9 cellular contexts compared by ENCODE assay signal in genomic region chr4:134201216-134202098, GRCh38. TPM values are rescaled to one million over a fixed set of nuclear protein-coding genes. Genes with fewer than 3 reads are reported as not detected.
DNase-seq lines count a peak whose midpoint lies in the region; ATAC-seq and TF ChIP-seq lines count a peak whose summit lies in the region.
"Had no signal": no experiment of that assay in that cellular context is flagged by ENCODE, and none has a peak within 500 bp of the region (broad histone marks: within the 10 kb centered on the region; RNA-seq: fewer than 3 reads in every experiment).

TSS of gene PABPC4L (minus strand) at chr4:134201789. CDS start at chr4:134201019, 770 bp downstream.

- peak within 1 kb of the TSS; percentile 72 for H3K4me2 ChIP-seq in fibroblast of lung (ENCODE audit: extremely low read depth, insufficient read depth, low read length)
- H3K4me2 ChIP-seq in osteoblast (ENCODE audit: insufficient read depth, low read length), result peak within 1 kb of the TSS; percentile 84

- no peaks in the 10 kb centered on the region for H3K79me2 ChIP-seq in fibroblast of lung (ENCODE audit: control insufficient read depth, insufficient read depth, low read length)
- H3K79me2 ChIP-seq in osteoblast (ENCODE audit: insufficient read depth, low read length), result no peaks in the 10 kb centered on the region

- DNase-seq in DMS 273 (lab: John Stamatoyannopoulos, UW; ENCODE audit: unreplicated experiment) (peak; percentile 33), NCI-H510A treated with DMSO at 0.1 percent for 48 hours (lab: John Stamatoyannopoulos, UW) (peak; percentile 23), fibroblast of lung (ENCODE audit: low read depth in 2 of 2) (peak; percentile 63 to 81), osteoblast (ENCODE audit: insufficient read length, low spot score, missing footprints) (peak; percentile 72), anterior cingulate cortex (lab: John Stamatoyannopoulos, UW) (no peak)
- DNase-seq in activated CD8-positive, alpha-beta T cell treated with anti-CD3 and anti-CD28 coated beads for 36 hours, result no peak
- no peak for DNase-seq in activated CD4-positive, alpha-beta T cell treated with anti-CD3 and anti-CD28 coated beads for 36 hours

- H4K20me1 ChIP-seq in fibroblast of lung (ENCODE audit: control insufficient read depth, extremely low read depth, insufficient read depth, low read length), result no peaks in the 10 kb centered on the region
- no peaks in the 10 kb centered on the region for H4K20me1 ChIP-seq in osteoblast (ENCODE audit: insufficient read depth, low read length)

- no peaks in the 10 kb centered on the region for H3K36me3 ChIP-seq in fibroblast of lung (ENCODE audit: control insufficient read depth, insufficient read depth, low read length)
- H3K36me3 ChIP-seq in osteoblast (ENCODE audit: insufficient read depth, low read length), result no peaks in the 10 kb centered on the region

- H3K9me3 ChIP-seq in fibroblast of lung (ENCODE audit: control insufficient read depth, insufficient read depth, low read depth, low read length) (no peaks in the 10 kb centered on the region), osteoblast (ENCODE audit: low read depth, low read length) (no peaks in the 10 kb centered on the region)

- peak within 1 kb of the TSS; percentile 51 to 62 (median 54) for H3K4me3 ChIP-seq in fibroblast of lung (replicated peaks in 1 of 4; ENCODE audit: control extremely low read depth in 1 of 4, insufficient read depth in 1 of 4, low read depth in 3 of 4, low read length in 4 of 4)
- H3K4me3 ChIP-seq in osteoblast (ENCODE audit: insufficient read depth, low read length), result peak within 1 kb of the TSS; percentile 74

- H3K4me3 Mint-ChIP-seq in activated CD8-positive, alpha-beta T cell treated with anti-CD3 and anti-CD28 coated beads for 36 hours, result no peak within 1 kb of the TSS
- no peak within 1 kb of the TSS for H3K4me3 Mint-ChIP-seq in activated CD4-positive, alpha-beta T cell treated with anti-CD3 and anti-CD28 coated beads for 36 hours
- H3K4me3 Mint-ChIP-seq: stimulated activated naive CD8-positive, alpha-beta T cell treated with anti-CD3 and anti-CD28 coated beads, Interleukin-15, Interleukin-2, amounts not matched to agents 100 ng/mL and 50 ng/mL, for 24 hours had no signal

- H3K36me3 Mint-ChIP-seq in activated CD8-positive, alpha-beta T cell treated with anti-CD3 and anti-CD28 coated beads for 36 hours (ENCODE audit: low read depth), result no peaks in the 10 kb centered on the region
- no peaks in the 10 kb centered on the region for H3K36me3 Mint-ChIP-seq in activated CD4-positive, alpha-beta T cell treated with anti-CD3 and anti-CD28 coated beads for 36 hours (ENCODE audit: low read depth)

- POLR2A ChIA-PET in activated CD8-positive, alpha-beta T cell treated with anti-CD3 and anti-CD28 coated beads for 36 hours (lab: Charles Lee), result no interaction called here
- POLR2A ChIA-PET in activated CD4-positive, alpha-beta T cell treated with anti-CD3 and anti-CD28 coated beads for 36 hours (lab: Charles Lee), result no interaction called here

- H3K4me1 Mint-ChIP-seq in activated CD8-positive, alpha-beta T cell treated with anti-CD3 and anti-CD28 coated beads for 36 hours (ENCODE audit: low read depth), result no peaks in the 10 kb centered on the region
- H3K4me1 Mint-ChIP-seq in activated CD4-positive, alpha-beta T cell treated with anti-CD3 and anti-CD28 coated beads for 36 hours, result no peaks in the 10 kb centered on the region

- H3K9ac ChIP-seq in fibroblast of lung (ENCODE audit: insufficient read depth, low read length), result peak within 1 kb of the TSS; percentile 55

- H3K4me1 ChIP-seq in fibroblast of lung (ENCODE audit: control insufficient read depth, extremely low read depth, insufficient read depth, low read length) (no peaks in the 10 kb centered on the region), osteoblast (ENCODE audit: insufficient read depth, low read length) (no peaks in the 10 kb centered on the region)

- TF ChIP-seq CTCF in fibroblast of lung (conservative IDR thresholded peaks at IDR 0.05 in 1 of 2, IDR thresholded peaks at IDR 0.05 in 1 of 2; ENCODE audit: low read depth in 1 of 2, low read length in 2 of 2) (no peak), osteoblast (IDR thresholded peaks at IDR 0.05; ENCODE audit: extremely low read depth, low read depth, low read length) (no peak)
- TF ChIP-seq CTCF in activated CD8-positive, alpha-beta T cell treated with anti-CD3 and anti-CD28 coated beads for 36 hours (IDR thresholded peaks at IDR 0.05), result no peak

- peaks cover 6% of the 10 kb centered on the region for H3K9me3 Mint-ChIP-seq in activated CD8-positive, alpha-beta T cell treated with anti-CD3 and anti-CD28 coated beads for 36 hours
- peaks cover 6% of the 10 kb centered on the region for H3K9me3 Mint-ChIP-seq in activated CD4-positive, alpha-beta T cell treated with anti-CD3 and anti-CD28 coated beads for 36 hours (ENCODE audit: low read depth)

- H2AFZ ChIP-seq in fibroblast of lung (ENCODE audit: low read length), result peak within 1 kb of the TSS; percentile 92
- H2AFZ ChIP-seq in osteoblast (ENCODE audit: low read length), result peak within 1 kb of the TSS; percentile 97

- CTCF ChIA-PET in activated CD8-positive, alpha-beta T cell treated with anti-CD3 and anti-CD28 coated beads for 36 hours (lab: Charles Lee), result no interaction called here
- CTCF ChIA-PET in activated CD4-positive, alpha-beta T cell treated with anti-CD3 and anti-CD28 coated beads for 36 hours (lab: Charles Lee), result no interaction called here

- H3K27me3 Mint-ChIP-seq in activated CD8-positive, alpha-beta T cell treated with anti-CD3 and anti-CD28 coated beads for 36 hours, result peaks cover 9% of the 10 kb centered on the region
- H3K27me3 Mint-ChIP-seq in activated CD4-positive, alpha-beta T cell treated with anti-CD3 and anti-CD28 coated beads for 36 hours, result peaks cover 9% of the 10 kb centered on the region

- no peak for ATAC-seq in GM18517 (IDR thresholded peaks at IDR 0.05; ENCODE audit: unreplicated experiment)
- no peak for ATAC-seq in activated CD8-positive, alpha-beta T cell treated with anti-CD3 and anti-CD28 coated beads for 36 hours
- ATAC-seq in activated CD4-positive, alpha-beta T cell treated with anti-CD3 and anti-CD28 coated beads for 36 hours, result no peak

- intact Hi-C loops in activated CD8-positive, alpha-beta T cell treated with anti-CD3 and anti-CD28 coated beads for 36 hours (cut with micrococcal nuclease), result no loop called here
- intact Hi-C loops in activated CD4-positive, alpha-beta T cell treated with anti-CD3 and anti-CD28 coated beads for 36 hours (cut with DNase I, micrococcal nuclease), result no loop called here

- H3K27me3 ChIP-seq in fibroblast of lung (ENCODE audit: control insufficient read depth, insufficient read depth, low read length), result no peaks in the 10 kb centered on the region
- H3K27me3 ChIP-seq in osteoblast (ENCODE audit: insufficient read depth, low read length), result no peaks in the 10 kb centered on the region

- H3K27ac Mint-ChIP-seq in activated CD8-positive, alpha-beta T cell treated with anti-CD3 and anti-CD28 coated beads for 36 hours, result no peak within 1 kb of the TSS
- H3K27ac Mint-ChIP-seq in activated CD4-positive, alpha-beta T cell treated with anti-CD3 and anti-CD28 coated beads for 36 hours, result no peak within 1 kb of the TSS
- H3K27ac Mint-ChIP-seq: stimulated activated naive CD8-positive, alpha-beta T cell treated with anti-CD3 and anti-CD28 coated beads, Interleukin-15, Interleukin-2, amounts not matched to agents 100 ng/mL and 50 ng/mL, for 24 hours had no signal

- H3K27ac ChIP-seq in fibroblast of lung (ENCODE audit: insufficient read depth, low read length), result peak within 1 kb of the TSS; percentile 14
- no peak within 1 kb of the TSS for H3K27ac ChIP-seq in osteoblast (ENCODE audit: low read depth, low read length)

RNA-seq across cellular contexts. Expression of gene PABPC4L, which starts in this region (rescaled TPM):
- 0.77 and 1.2 TPM in 2 replicates for total RNA-seq in fibroblast of lung
- polyA plus RNA-seq in fibroblast of lung, result 0.90 and 0.96 TPM in 2 replicates
- polyA plus RNA-seq in fibroblast of lung (2012), result 0.57 and 0.65 TPM in 2 replicates
- polyA minus RNA-seq in fibroblast of lung (ENCODE audit: low replicate concordance), result 0.82 and 1.7 TPM in 2 replicates
- total RNA-seq in osteoblast, result 1.1 and 2.7 TPM in 2 replicates
- not detected for total RNA-seq in activated CD8-positive, alpha-beta T cell treated with anti-CD3 and anti-CD28 coated beads for 36 hours
- total RNA-seq in activated CD4-positive, alpha-beta T cell treated with anti-CD3 and anti-CD28 coated beads for 36 hours, result not detected

Comparison
In these comparisons a context has a peak if more than half of its experiments do, and no peak if none do; other contexts are left out.
1. DNase-seq: peak in DMS 273 (single experiment), NCI-H510A treated with DMSO at 0.1 percent for 48 hours (single experiment), fibroblast of lung (2 of 2) and osteoblast (single experiment); none in anterior cingulate cortex (0 of 58), activated CD8-positive, alpha-beta T cell treated with anti-CD3 and anti-CD28 coated beads for 36 hours (single experiment) and activated CD4-positive, alpha-beta T cell treated with anti-CD3 and anti-CD28 coated beads for 36 hours (single experiment).